Comparison of ENCODE assay signal across 16 cellular contexts in the genomic region with DNA sequence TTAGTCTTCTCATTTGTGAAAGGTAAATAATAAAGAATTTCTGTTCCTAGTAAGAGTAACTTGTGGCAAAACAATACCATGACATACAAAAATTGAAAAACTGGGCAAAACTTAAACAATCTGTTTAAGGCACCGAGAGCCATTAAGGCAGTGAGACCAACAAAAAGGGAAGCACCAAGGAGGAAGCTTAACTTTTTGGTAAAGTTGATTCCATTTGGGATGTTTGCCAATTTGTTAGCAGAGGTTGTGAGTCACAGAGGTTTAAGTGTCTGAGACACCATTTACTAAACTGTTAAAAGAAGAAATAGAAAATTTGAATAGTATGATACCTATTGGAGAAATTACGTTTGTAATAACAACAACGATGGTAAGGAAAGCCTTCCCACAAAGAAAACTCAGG. TPM values are rescaled to one million over a fixed set of nuclear protein-coding genes. Genes with fewer than 3 reads are reported as not detected.
DNase-seq lines count a peak whose midpoint lies in the region; ATAC-seq, FAIRE-seq and TF ChIP-seq lines count a peak whose summit lies in the region.
"Had no signal": no experiment of that assay in that cellular context is flagged by ENCODE, and none has a peak within 500 bp of the region (broad histone marks: within the 10 kb centered on the region; RNA-seq: fewer than 3 reads in every experiment).

No MANE protein-coding gene starts in this region.

- H3K79me2 ChIP-seq in HepG2 (ENCODE audit: insufficient read depth, low read length): no peaks in the 10 kb centered on the region

- no TSS peak for BruUV-seq in HepG2 (replicated peaks; lab: Mats Ljungman, UMichigan)

- no peak overlapping the region for H2AFZ ChIP-seq in HepG2 (ENCODE audit: low read length)

- peaks cover 2% of the 10 kb centered on the region for H3K27me3 Mint-ChIP-seq in T-helper 2 cell treated with Interferon-gamma antibody and Interleukin-4, amounts not matched to agents 5 μg/mL and 100 μg/mL, for 36 hours (ENCODE audit: low read depth)
- H3K27me3 Mint-ChIP-seq in activated naive CD8-positive, alpha-beta T cell: no peaks in the 10 kb centered on the region

- no peaks in the 10 kb centered on the region for H3K9me3 ChIP-seq in HepG2 (ENCODE audit: low read length)

- peaks cover 37% of the 10 kb centered on the region for H3K4me1 Mint-ChIP-seq in T-helper 2 cell treated with Interferon-gamma antibody and Interleukin-4, amounts not matched to agents 5 μg/mL and 100 μg/mL, for 36 hours (ENCODE audit: low read depth)
- H3K4me1 Mint-ChIP-seq in activated naive CD8-positive, alpha-beta T cell (ENCODE audit: low read depth): peaks cover 82% of the 10 kb centered on the region
- H3K4me1 Mint-ChIP-seq: WTC11 had no signal

- TF ChIP-seq RAD21 in HepG2 (CRISPR knock-in tag; IDR thresholded peaks at IDR 0.05): no peak

- no peak for FAIRE-seq in HepG2 (lab: Jason Lieb, UNC)
- FAIRE-seq: A204.1 had no signal

- no peak overlapping the region for H3K4me2 ChIP-seq in HepG2 (ENCODE audit: low read depth, low read length)

- no peaks in the 10 kb centered on the region for H3K36me3 ChIP-seq in H7 (replicated peaks; ENCODE audit: control insufficient read depth, insufficient read depth, low read length)
- H3K36me3 ChIP-seq in HepG2 (replicated peaks in 1 of 2; ENCODE audit: control insufficient read depth in 1 of 2, insufficient read depth in 2 of 2, low read length in 2 of 2): no peaks in the 10 kb centered on the region

- H3K4me3 Mint-ChIP-seq in T-helper 2 cell treated with Interferon-gamma antibody and Interleukin-4, amounts not matched to agents 5 μg/mL and 100 μg/mL, for 36 hours: peak overlapping the region; percentile 10
- peak overlapping the region; percentile 73 for H3K4me3 Mint-ChIP-seq in activated naive CD8-positive, alpha-beta T cell
- H3K4me3 Mint-ChIP-seq: memory B cell, WTC11 had no signal

- no peak for TF ChIP-seq EP300 in HepG2 (IDR thresholded peaks at IDR 0.05; ENCODE audit: low read depth in 2 of 2, low read length in 2 of 2)
- no peak for TF ChIP-seq EP300 in HepG2 (CRISPR knock-in tag; IDR thresholded peaks at IDR 0.05; ENCODE audit: borderline replicate concordance)

- no peak overlapping the region for H3K9ac ChIP-seq in HepG2 (ENCODE audit: insufficient read depth, low read depth, low read length)

- no peaks in the 10 kb centered on the region for H4K20me1 ChIP-seq in HepG2 (ENCODE audit: insufficient read depth, low read length)

- H3K4me3 ChIP-seq in H7 (ENCODE audit: insufficient read depth, low read depth, low read length): no peak overlapping the region
- no peak overlapping the region for H3K4me3 ChIP-seq in HepG2 (replicated peaks in 1 of 3; ENCODE audit: insufficient read depth in 1 of 3, low read depth in 2 of 3, low read length in 3 of 3)

- no peak for DNase-seq in T-helper 2 cell treated with Interferon-gamma antibody and Interleukin-4, amounts not matched to agents 5 μg/mL and 100 μg/mL, for 36 hours (ENCODE audit: low spot score)
- no peak for DNase-seq in T-helper 2 cell
- peak; percentile 61 to 91 for DNase-seq in NOMO-1 (lab: John Stamatoyannopoulos, UW; ENCODE audit: unreplicated experiment in 2 of 2)
- peak; percentile 36 for DNase-seq in myocyte (ENCODE audit: low read depth)
- no peak for DNase-seq in H7
- DNase-seq in D341Med (ENCODE audit: low spot score): no peak
- DNase-seq in HepG2 (ENCODE audit: low spot score): no peak
- DNase-seq: activated T-cell treated with anti-CD3 and anti-CD28 coated beads, Interleukin-2, amount 50 U/mL, for 48 hours; stimulated activated CD4-positive, alpha-beta T cell treated with anti-CD3 and anti-CD28 coated beads, Interleukin-12 subunit alpha, Interleukin-12 subunit beta, amount 100 ng/mL, for 4 hours had no signal

- no peaks in the 10 kb centered on the region for H3K9me3 Mint-ChIP-seq in T-helper 2 cell treated with Interferon-gamma antibody and Interleukin-4, amounts not matched to agents 5 μg/mL and 100 μg/mL, for 36 hours
- H3K9me3 Mint-ChIP-seq in activated naive CD8-positive, alpha-beta T cell (ENCODE audit: low read depth): no peaks in the 10 kb centered on the region
- H3K9me3 Mint-ChIP-seq: memory B cell had no signal

- no peaks in the 10 kb centered on the region for H3K27me3 ChIP-seq in H7 (ENCODE audit: control insufficient read depth, insufficient read depth, low read length)
- H3K27me3 ChIP-seq in HepG2 (ENCODE audit: control insufficient read depth in 1 of 2, insufficient read depth in 2 of 2, low read length in 2 of 2): no peaks in the 10 kb centered on the region; a peak in 1 of 5 replicates

- CTCF ChIA-PET in HepG2 (lab: Yijun Ruan, JAX; ENCODE audit: low intra/inter-chr PET ratio, low total read pairs): no interaction called here

- ATAC-seq in HepG2: no peak
- ATAC-seq: WTC11 had no signal

- peaks cover 5% of the 10 kb centered on the region for H3K36me3 Mint-ChIP-seq in T-helper 2 cell treated with Interferon-gamma antibody and Interleukin-4, amounts not matched to agents 5 μg/mL and 100 μg/mL, for 36 hours (ENCODE audit: low read depth)
- H3K36me3 Mint-ChIP-seq in activated naive CD8-positive, alpha-beta T cell: no peaks in the 10 kb centered on the region
- H3K36me3 Mint-ChIP-seq: memory B cell had no signal

- intact Hi-C loops in HepG2 (cut with micrococcal nuclease; ENCODE audit: unreplicated experiment): no loop called here

- no peak overlapping the region for H3K27ac ChIP-seq in HepG2 (ENCODE audit: extremely low read length, insufficient read depth, low read length)

- H3K27ac Mint-ChIP-seq in T-helper 2 cell treated with Interferon-gamma antibody and Interleukin-4, amounts not matched to agents 5 μg/mL and 100 μg/mL, for 36 hours: no peak overlapping the region
- peak overlapping the region; percentile 66 for H3K27ac Mint-ChIP-seq in activated naive CD8-positive, alpha-beta T cell
- H3K27ac Mint-ChIP-seq: memory B cell, WTC11 had no signal

- in situ Hi-C loops in HepG2 (cut with HindIII; ENCODE audit: extremely low pct_ligation_motif_present, low pct_unique_long_range_greater_than_20kb): no loop called here

- H3K4me1 ChIP-seq in HepG2 (ENCODE audit: insufficient read depth, low read length): no peaks in the 10 kb centered on the region

- POLR2A ChIA-PET in HepG2 (lab: Yijun Ruan, JAX): no interaction called here

- TF ChIP-seq POLR2A in HepG2 (IDR thresholded peaks at IDR 0.05; ENCODE audit: insufficient read depth in 1 of 2, low read depth in 2 of 2, low read length in 2 of 2): no peak

- WGBS in HepG2 (ENCODE audit: low lambda C conversion rate): 33% methylated on average over 3 of the region's 3 CpGs

- TF ChIP-seq CTCF in HepG2 (CRISPR knock-in tag; IDR thresholded peaks at IDR 0.05): no peak

RNA-seq across cellular contexts. Expression of gene SLC35G3, which starts 4.9 kb away (rescaled TPM):
- total RNA-seq in myocyte (not detected in 2 replicates), HepG2 (2016; rRNA removed; fragmentation: Illumina TruSeq; extraction: Trizol) (not detected in 2 replicates)
- 0.08 TPM for polyA plus RNA-seq in myocyte (2012)
- total RNA-seq in H7 (2014; rRNA removed; shearing (Covaris generic)): not detected in 2 replicates
- not detected in 2 replicates for total RNA-seq in HepG2 (2016; cell fraction: cytosol; rRNA removed; fragmentation: Illumina TruSeq; extraction: Trizol; ENCODE audit: low read depth)
- not detected in 2 replicates for total RNA-seq in HepG2 (2016; cell fraction: insoluble cytoplasmic fraction; rRNA removed; fragmentation: Illumina TruSeq; extraction: Trizol)
- total RNA-seq in HepG2 (2016; cell fraction: membrane; rRNA removed; fragmentation: Illumina TruSeq; extraction: Trizol): not detected in 2 replicates
- not detected in 2 replicates for total RNA-seq in HepG2 (2016; cell fraction: nucleus; rRNA removed; fragmentation: Illumina TruSeq; extraction: Trizol)
- polyA plus RNA-seq in HepG2 (2011; rRNA removed): not detected in 2 replicates
- not detected in 2 replicates for polyA plus RNA-seq in HepG2 (2011; cell fraction: cytosol; rRNA removed)
- polyA plus RNA-seq in HepG2 (2011; cell fraction: nucleus; rRNA removed): not detected in 2 replicates
- polyA plus RNA-seq in HepG2 (2012): not detected in 2 replicates
- polyA plus RNA-seq in HepG2 (2016; cell fraction: cytosol; fragmentation: Illumina TruSeq; extraction: Trizol; ENCODE audit: low read depth): not detected in 2 replicates
- not detected in 2 replicates for polyA plus RNA-seq in HepG2 (2016; cell fraction: insoluble cytoplasmic fraction; fragmentation: Illumina TruSeq; extraction: Trizol; ENCODE audit: low read depth)
- not detected in 2 replicates for polyA plus RNA-seq in HepG2 (2016; cell fraction: membrane; fragmentation: Illumina TruSeq; extraction: Trizol; ENCODE audit: low read depth)
- not detected in 2 replicates for polyA plus RNA-seq in HepG2 (2016; cell fraction: nucleus; fragmentation: Illumina TruSeq; extraction: Trizol; ENCODE audit: insufficient read depth, low read depth)
- polyA minus RNA-seq in HepG2 (2011; rRNA and poly(A)+ RNA removed; ENCODE audit: low replicate concordance): not detected in 2 replicates
- polyA minus RNA-seq in HepG2 (2011; cell fraction: cytosol; rRNA and poly(A)+ RNA removed): not detected in 2 replicates
- not detected in 2 replicates for polyA minus RNA-seq in HepG2 (2011; cell fraction: nucleus; rRNA and poly(A)+ RNA removed)
- total RNA-seq: cardiac septum, omental fat pad, ureter, WTC11 had no signal

RNA-seq across cellular contexts. Expression of gene UNC45B, which starts 41.7 kb away (rescaled TPM):
- 266 and 287 TPM in 2 replicates for total RNA-seq in myocyte
- polyA plus RNA-seq in myocyte (2012): 71.8 TPM
- total RNA-seq in H7 (2014; rRNA removed; shearing (Covaris generic)): 0.07 TPM in 1 of 2 replicates, not detected in the other
- not detected in 2 replicates for total RNA-seq in HepG2 (2016; rRNA removed; fragmentation: Illumina TruSeq; extraction: Trizol)
- not detected in 2 replicates for total RNA-seq in HepG2 (2016; cell fraction: cytosol; rRNA removed; fragmentation: Illumina TruSeq; extraction: Trizol; ENCODE audit: low read depth)
- 0.02 TPM in 1 of 2 replicates, not detected in the other for total RNA-seq in HepG2 (2016; cell fraction: insoluble cytoplasmic fraction; rRNA removed; fragmentation: Illumina TruSeq; extraction: Trizol)
- total RNA-seq in HepG2 (2016; cell fraction: membrane; rRNA removed; fragmentation: Illumina TruSeq; extraction: Trizol): not detected in 2 replicates
- total RNA-seq in HepG2 (2016; cell fraction: nucleus; rRNA removed; fragmentation: Illumina TruSeq; extraction: Trizol): not detected in 2 replicates
- polyA plus RNA-seq in HepG2 (2011; rRNA removed): 0.01 TPM in 1 of 2 replicates, not detected in the other
- polyA plus RNA-seq in HepG2 (2011; cell fraction: cytosol; rRNA removed): not detected in 2 replicates
- not detected in 2 replicates for polyA plus RNA-seq in HepG2 (2011; cell fraction: nucleus; rRNA removed)
- not detected in 2 replicates for polyA plus RNA-seq in HepG2 (2012)
- polyA plus RNA-seq in HepG2 (2016; cell fraction: cytosol; fragmentation: Illumina TruSeq; extraction: Trizol; ENCODE audit: low read depth): not detected in 2 replicates
- not detected in 2 replicates for polyA plus RNA-seq in HepG2 (2016; cell fraction: insoluble cytoplasmic fraction; fragmentation: Illumina TruSeq; extraction: Trizol; ENCODE audit: low read depth)
- polyA plus RNA-seq in HepG2 (2016; cell fraction: membrane; fragmentation: Illumina TruSeq; extraction: Trizol; ENCODE audit: low read depth): not detected in 2 replicates
- polyA plus RNA-seq in HepG2 (2016; cell fraction: nucleus; fragmentation: Illumina TruSeq; extraction: Trizol; ENCODE audit: insufficient read depth, low read depth): not detected in 2 replicates
- polyA minus RNA-seq in HepG2 (2011; rRNA and poly(A)+ RNA removed; ENCODE audit: low replicate concordance): 0.02 TPM in 1 of 2 replicates, not detected in the other
- polyA minus RNA-seq in HepG2 (2011; cell fraction: cytosol; rRNA and poly(A)+ RNA removed): not detected in 2 replicates
- not detected in 2 replicates for polyA minus RNA-seq in HepG2 (2011; cell fraction: nucleus; rRNA and poly(A)+ RNA removed)

RNA-seq across cellular contexts. Expression of gene NLE1, which starts 47.2 kb away (rescaled TPM):
- 15.0 and 15.7 TPM in 2 replicates for total RNA-seq in myocyte
- polyA plus RNA-seq in myocyte (2012): 11.6 TPM
- total RNA-seq in H7 (2014; rRNA removed; shearing (Covaris generic)): 61.7 and 70.6 TPM in 2 replicates
- total RNA-seq in HepG2 (2016; rRNA removed; fragmentation: Illumina TruSeq; extraction: Trizol): 34.5 and 35.5 TPM in 2 replicates
- 12.2 and 15.9 TPM in 2 replicates for total RNA-seq in HepG2 (2016; cell fraction: cytosol; rRNA removed; fragmentation: Illumina TruSeq; extraction: Trizol; ENCODE audit: low read depth)
- 34.4 and 35.7 TPM in 2 replicates for total RNA-seq in HepG2 (2016; cell fraction: insoluble cytoplasmic fraction; rRNA removed; fragmentation: Illumina TruSeq; extraction: Trizol)
- 33.9 and 34.0 TPM in 2 replicates for total RNA-seq in HepG2 (2016; cell fraction: membrane; rRNA removed; fragmentation: Illumina TruSeq; extraction: Trizol)
- total RNA-seq in HepG2 (2016; cell fraction: nucleus; rRNA removed; fragmentation: Illumina TruSeq; extraction: Trizol): 26.0 and 29.5 TPM in 2 replicates
- 20.3 and 21.4 TPM in 2 replicates for polyA plus RNA-seq in HepG2 (2011; rRNA removed)
- 19.2 and 31.0 TPM in 2 replicates for polyA plus RNA-seq in HepG2 (2011; cell fraction: cytosol; rRNA removed)
- 35.5 and 44.1 TPM in 2 replicates for polyA plus RNA-seq in HepG2 (2011; cell fraction: nucleus; rRNA removed)
- polyA plus RNA-seq in HepG2 (2012): 14.4 and 16.4 TPM in 2 replicates
- 15.8 and 16.0 TPM in 2 replicates for polyA plus RNA-seq in HepG2 (2016; cell fraction: cytosol; fragmentation: Illumina TruSeq; extraction: Trizol; ENCODE audit: low read depth)
- polyA plus RNA-seq in HepG2 (2016; cell fraction: insoluble cytoplasmic fraction; fragmentation: Illumina TruSeq; extraction: Trizol; ENCODE audit: low read depth): 26.7 and 34.4 TPM in 2 replicates
- polyA plus RNA-seq in HepG2 (2016; cell fraction: membrane; fragmentation: Illumina TruSeq; extraction: Trizol; ENCODE audit: low read depth): 26.4 and 28.3 TPM in 2 replicates
- polyA plus RNA-seq in HepG2 (2016; cell fraction: nucleus; fragmentation: Illumina TruSeq; extraction: Trizol; ENCODE audit: insufficient read depth, low read depth): 31.3 and 31.9 TPM in 2 replicates
- 41.5 and 66.5 TPM in 2 replicates for polyA minus RNA-seq in HepG2 (2011; rRNA and poly(A)+ RNA removed; ENCODE audit: low replicate concordance)
- 15.8 and 17.7 TPM in 2 replicates for polyA minus RNA-seq in HepG2 (2011; cell fraction: cytosol; rRNA and poly(A)+ RNA removed)
- 23.1 and 26.3 TPM in 2 replicates for polyA minus RNA-seq in HepG2 (2011; cell fraction: nucleus; rRNA and poly(A)+ RNA removed)

RNA-seq across cellular contexts. Expression of gene SLFN5, which starts 53.6 kb away (rescaled TPM):
- total RNA-seq in myocyte (34.2 and 36.0 TPM in 2 replicates), HepG2 (2016; rRNA removed; fragmentation: Illumina TruSeq; extraction: Trizol) (0.35 and 0.70 TPM in 2 replicates)
- polyA plus RNA-seq in myocyte (2012): 24.3 TPM
- total RNA-seq in H7 (2014; rRNA removed; shearing (Covaris generic)): 8.2 and 9.2 TPM in 2 replicates
- total RNA-seq in HepG2 (2016; cell fraction: cytosol; rRNA removed; fragmentation: Illumina TruSeq; extraction: Trizol; ENCODE audit: low read depth): 0.18 TPM in 1 of 2 replicates, not detected in the other
- 0.52 and 0.58 TPM in 2 replicates for total RNA-seq in HepG2 (2016; cell fraction: insoluble cytoplasmic fraction; rRNA removed; fragmentation: Illumina TruSeq; extraction: Trizol)
- total RNA-seq in HepG2 (2016; cell fraction: membrane; rRNA removed; fragmentation: Illumina TruSeq; extraction: Trizol): 0.03 and 0.12 TPM in 2 replicates
- 0.41 and 0.75 TPM in 2 replicates for total RNA-seq in HepG2 (2016; cell fraction: nucleus; rRNA removed; fragmentation: Illumina TruSeq; extraction: Trizol)
- polyA plus RNA-seq in HepG2 (2011; rRNA removed): 0.22 and 0.25 TPM in 2 replicates
- 0.05 and 0.17 TPM in 2 replicates for polyA plus RNA-seq in HepG2 (2011; cell fraction: cytosol; rRNA removed)
- 0.03 and 0.12 TPM in 2 replicates for polyA plus RNA-seq in HepG2 (2011; cell fraction: nucleus; rRNA removed)
- polyA plus RNA-seq in HepG2 (2012): 0.21 and 0.28 TPM in 2 replicates
- 0.02 TPM in 1 of 2 replicates, not detected in the other for polyA plus RNA-seq in HepG2 (2016; cell fraction: cytosol; fragmentation: Illumina TruSeq; extraction: Trizol; ENCODE audit: low read depth)
- 0.46 TPM in 2 replicates for polyA plus RNA-seq in HepG2 (2016; cell fraction: insoluble cytoplasmic fraction; fragmentation: Illumina TruSeq; extraction: Trizol; ENCODE audit: low read depth)
- 0.02 and 0.07 TPM in 2 replicates for polyA plus RNA-seq in HepG2 (2016; cell fraction: membrane; fragmentation: Illumina TruSeq; extraction: Trizol; ENCODE audit: low read depth)
- 0.07 and 0.12 TPM in 2 replicates for polyA plus RNA-seq in HepG2 (2016; cell fraction: nucleus; fragmentation: Illumina TruSeq; extraction: Trizol; ENCODE audit: insufficient read depth, low read depth)
- 1.0 and 15.5 TPM in 2 replicates for polyA minus RNA-seq in HepG2 (2011; rRNA and poly(A)+ RNA removed; ENCODE audit: low replicate concordance)
- 0.26 and 0.99 TPM in 2 replicates for polyA minus RNA-seq in HepG2 (2011; cell fraction: cytosol; rRNA and poly(A)+ RNA removed)
- 0.39 and 0.50 TPM in 2 replicates for polyA minus RNA-seq in HepG2 (2011; cell fraction: nucleus; rRNA and poly(A)+ RNA removed)

Comparison
In these comparisons a context has a peak if more than half of its experiments do, and no peak if none do; other contexts are left out.
1. DNase-seq: peak in NOMO-1 (2 of 2) and myocyte (single experiment); none in T-helper 2 cell treated with Interferon-gamma antibody and Interleukin-4, amounts not matched to agents 5 μg/mL and 100 μg/mL, for 36 hours (single experiment), T-helper 2 cell (0 of 5), H7 (single experiment), D341Med (single experiment) and HepG2 (single experiment).
2. RNA of gene UNC45B, which starts 41.7 kb away (total RNA-seq): 266 to 287 TPM in myocyte; 0.07 TPM in H7 and 0.02 TPM in HepG2; every median in the first group is over 100 times any median in the second.